ENCODE assay signal across 24 cellular contexts in the genomic region with DNA sequence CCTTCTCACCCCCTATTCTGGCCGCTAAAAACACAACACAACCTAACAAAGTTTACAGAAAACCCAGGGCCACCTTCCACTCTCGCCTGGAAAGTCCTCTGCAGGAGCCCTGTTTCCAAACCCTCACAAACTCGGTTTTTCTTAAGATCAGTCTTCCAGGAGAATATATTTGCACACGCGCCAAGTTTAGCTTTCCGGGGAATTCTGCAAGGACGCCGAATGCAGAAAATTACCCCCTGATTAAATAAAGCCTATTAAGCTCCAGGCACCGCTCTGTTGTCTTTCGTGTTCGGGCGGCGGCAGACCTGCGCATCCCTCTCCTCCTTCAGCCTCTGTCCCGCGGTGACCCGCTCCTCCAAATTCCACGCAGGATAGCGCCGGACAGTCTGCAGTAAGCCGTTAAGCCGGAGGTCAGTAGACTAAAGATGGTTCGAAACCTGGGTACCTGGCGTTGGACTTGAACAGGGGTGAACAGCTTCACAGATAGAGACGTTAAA. TPM values are rescaled to one million over a fixed set of nuclear protein-coding genes. Genes with fewer than 3 reads are reported as not detected.
DNase-seq lines count a peak whose midpoint lies in the region; ATAC-seq and TF ChIP-seq lines count a peak whose summit lies in the region.
"Had no signal": no experiment of that assay in that cellular context is flagged by ENCODE, and none has a peak within 500 bp of the region (broad histone marks: within the 10 kb centered on the region; RNA-seq: fewer than 3 reads in every experiment).

No MANE protein-coding gene starts in this region.

- TF ChIP-seq RAD21 in neural cell (conservative IDR thresholded peaks at IDR 0.05), result no peak

- DNase-seq in Caco-2 (no peak), H7 (peak; percentile 43), choroid plexus epithelial cell (ENCODE audit: low read depth) (no peak), NOMO-1 treated with DMSO at 0.1 percent for 48 hours (lab: John Stamatoyannopoulos, UW; ENCODE audit: unreplicated experiment) (no peak), GM23248 (no peak)
- no peak for DNase-seq in CD8-positive, alpha-beta memory T cell
- DNase-seq: activated CD8-positive, alpha-beta memory T cell treated with anti-CD3 and anti-CD28 coated beads, Interleukin-2, amount 50 U/mL, for 4 hours; activated naive CD8-positive, alpha-beta T cell treated with anti-CD3 and anti-CD28 coated beads, Interleukin-2, amount 10 ng/mL, durations not matched to agents 7 days and 5 days; body of pancreas; DMS79; HFFc6; midbrain; PC-9; SIG-M5; small intestine; stimulated activated CD4-positive, alpha-beta T cell treated with anti-CD3 and anti-CD28 coated beads, Interleukin-4, amount 100 ng/mL, for 1 hour; stimulated activated naive CD4-positive, alpha-beta T cell treated with Interleukin-2 at 50 U/mL for 16 hours; T-helper 1 cell had no signal

- POLR2A ChIA-PET in Caco-2 (lab: Charles Lee), result no interaction called here
- POLR2A ChIA-PET in CD8-positive, alpha-beta memory T cell (lab: Charles Lee), result interaction anchor here (1.0 kb wide), 1 partner anchor 79 kb away, joined by 3 read pairs; no protein-coding TSS in a partner anchor

- no peak for TF ChIP-seq CTCF in Caco-2 (IDR thresholded peaks at IDR 0.05; ENCODE audit: insufficient read depth in 1 of 2, low read depth in 1 of 2, low read length in 1 of 2, severe bottlenecking in 1 of 2, unreplicated experiment in 1 of 2)
- no peak for TF ChIP-seq CTCF in choroid plexus epithelial cell (conservative IDR thresholded peaks at IDR 0.05; ENCODE audit: low read depth, low read length)
- no peak for TF ChIP-seq CTCF in neural cell (IDR thresholded peaks at IDR 0.05; ENCODE audit: poor library complexity, severe bottlenecking)

- H3K9ac ChIP-seq in neural cell (ENCODE audit: low read length) (no peak overlapping the region), GM23248 (no peak overlapping the region)
- H3K9ac ChIP-seq: KMS-11 had no signal

- H3K4me3 ChIP-seq in Caco-2 (ENCODE audit: low read depth, low read length) (no peak overlapping the region), H7 (ENCODE audit: insufficient read depth, low read depth, low read length) (no peak overlapping the region), choroid plexus epithelial cell (ENCODE audit: low read depth, low read length) (peak overlapping the region; percentile 37), neural cell (ENCODE audit: low read length) (no peak overlapping the region), GM23248 (no peak overlapping the region)
- H3K4me3 ChIP-seq in CD8-positive, alpha-beta memory T cell (ENCODE audit: low read length), result no peak overlapping the region
- H3K4me3 ChIP-seq: body of pancreas, esophagus muscularis mucosa, PC-9, thoracic aorta had no signal

- peaks cover 41% of the 10 kb centered on the region for H3K36me3 Mint-ChIP-seq in Caco-2 (ENCODE audit: insufficient read depth, unreplicated experiment)
- H3K36me3 Mint-ChIP-seq in CD8-positive, alpha-beta memory T cell, result no peaks in the 10 kb centered on the region

- H3K27ac ChIP-seq in neural cell (ENCODE audit: low read length), result no peak overlapping the region
- no peak overlapping the region for H3K27ac ChIP-seq in CD8-positive, alpha-beta memory T cell (ENCODE audit: low read depth, low read length)
- H3K27ac ChIP-seq in GM23248, result no peak overlapping the region
- H3K27ac ChIP-seq: body of pancreas, esophagus muscularis mucosa, KMS-11, PC-9, thoracic aorta had no signal

- H3K27me3 Mint-ChIP-seq in Caco-2 (ENCODE audit: insufficient read depth, unreplicated experiment), result no peaks in the 10 kb centered on the region
- peaks cover 62 to 64% of the 10 kb centered on the region in 2 donors for H3K27me3 Mint-ChIP-seq in CD8-positive, alpha-beta memory T cell

- intact Hi-C loops in Caco-2 (cut with micrococcal nuclease; ENCODE audit: unreplicated experiment), result loop anchor here (10.0 kb wide), 2 partner anchors 200 to 270 kb away; no protein-coding TSS in a partner anchor

- H2AFZ ChIP-seq in neural cell (ENCODE audit: low read depth, low read length), result no peak overlapping the region
- no peak overlapping the region for H2AFZ ChIP-seq in GM23248
- H2AFZ ChIP-seq: PC-9 had no signal

- CTCF ChIA-PET in Caco-2 (lab: Charles Lee), result interaction anchor here (0.6 kb wide), 1 partner anchor 290 kb away, joined by 3 read pairs; no protein-coding TSS in a partner anchor
- CTCF ChIA-PET in CD8-positive, alpha-beta memory T cell (lab: Charles Lee), result no interaction called here

- no peaks in the 10 kb centered on the region for H3K9me3 ChIP-seq in Caco-2
- H3K9me3 ChIP-seq in neural cell (ENCODE audit: low read length), result no peaks in the 10 kb centered on the region
- no peaks in the 10 kb centered on the region for H3K9me3 ChIP-seq in CD8-positive, alpha-beta memory T cell (ENCODE audit: low read length)
- no peaks in the 10 kb centered on the region for H3K9me3 ChIP-seq in GM23248 (ENCODE audit: low read depth)
- H3K9me3 ChIP-seq: body of pancreas, esophagus muscularis mucosa, thoracic aorta had no signal

- no peaks in the 10 kb centered on the region for H3K9me3 Mint-ChIP-seq in Caco-2 (ENCODE audit: unreplicated experiment)
- peaks cover 0 to 7% (median 2%) of the 10 kb centered on the region in 5 donors for H3K9me3 Mint-ChIP-seq in CD8-positive, alpha-beta memory T cell
- H3K9me3 Mint-ChIP-seq: activated naive CD8-positive, alpha-beta T cell treated with anti-CD3 and anti-CD28 coated beads, Interleukin-2, amount 10 ng/mL, durations not matched to agents 7 days and 5 days; activated T-helper 2 cell treated with anti-CD3 and anti-CD28 coated beads, Interferon-gamma antibody, Interleukin-2, Interleukin-4, amounts not matched to agents 10 μg/mL and 5 μg/mL and 100 μg/mL, durations not matched to agents 14 hours and 24 hours and 36 hours had no signal

- H3K27me3 ChIP-seq in Caco-2 (replicated peaks; ENCODE audit: control insufficient read depth, insufficient read depth, low read length) (no peaks in the 10 kb centered on the region), H7 (ENCODE audit: control insufficient read depth, insufficient read depth, low read length) (peaks cover 98% of the 10 kb centered on the region), neural cell (ENCODE audit: insufficient read depth, low read depth, low read length) (peaks cover 99% of the 10 kb centered on the region), GM23248 (replicated peaks; ENCODE audit: insufficient read depth) (peaks cover 25% of the 10 kb centered on the region; the same call in 1 of the 2 replicates)
- H3K27me3 ChIP-seq in CD8-positive, alpha-beta memory T cell (ENCODE audit: insufficient read depth, low read length, poor library complexity, severe bottlenecking), result peaks cover 51% of the 10 kb centered on the region

- in situ Hi-C loops in GM23248 (cut with MboI), result loop anchor here (10.0 kb wide), 1 partner anchor 380 kb away; no protein-coding TSS in a partner anchor

- H3K27ac Mint-ChIP-seq in Caco-2 (ENCODE audit: unreplicated experiment), result no peak overlapping the region
- H3K27ac Mint-ChIP-seq in CD8-positive, alpha-beta memory T cell, result no peak overlapping the region
- H3K27ac Mint-ChIP-seq: activated T-helper 2 cell treated with anti-CD3 and anti-CD28 coated beads, Interferon-gamma antibody, Interleukin-2, Interleukin-4, amounts not matched to agents 10 μg/mL and 5 μg/mL and 100 μg/mL, durations not matched to agents 14 hours and 24 hours and 36 hours; HFFc6 had no signal

- ATAC-seq in HG02759 (IDR thresholded peaks at IDR 0.05; ENCODE audit: unreplicated experiment), result no peak
- ATAC-seq: body of pancreas had no signal

- H3K4me1 Mint-ChIP-seq in Caco-2 (ENCODE audit: low read depth, unreplicated experiment), result no peaks in the 10 kb centered on the region
- peaks cover 14 to 30% (median 16%) of the 10 kb centered on the region in 3 donors for H3K4me1 Mint-ChIP-seq in CD8-positive, alpha-beta memory T cell

- H3K4me1 ChIP-seq in Caco-2 (no peaks in the 10 kb centered on the region), GM23248 (ENCODE audit: insufficient read depth) (no peaks in the 10 kb centered on the region)
- H3K4me1 ChIP-seq in CD8-positive, alpha-beta memory T cell (ENCODE audit: insufficient read depth, low read length), result peaks cover 9% of the 10 kb centered on the region

- no TSS peak for BruUV-seq in Caco-2 (replicated peaks; lab: Mats Ljungman, UMichigan)

- H3K4me3 Mint-ChIP-seq in Caco-2 (ENCODE audit: unreplicated experiment), result peak overlapping the region; percentile 96
- peak overlapping the region in 1 of 7 donors; percentile 21 for H3K4me3 Mint-ChIP-seq in CD8-positive, alpha-beta memory T cell
- H3K4me3 Mint-ChIP-seq: activated naive CD8-positive, alpha-beta T cell treated with anti-CD3 and anti-CD28 coated beads, Interleukin-2, amount 10 ng/mL, durations not matched to agents 7 days and 5 days; HFFc6 had no signal

- H3K36me3 ChIP-seq in Caco-2 (ENCODE audit: control insufficient read depth, insufficient read depth, low read length), result no peaks in the 10 kb centered on the region
- no peaks in the 10 kb centered on the region for H3K36me3 ChIP-seq in H7 (replicated peaks; ENCODE audit: control insufficient read depth, insufficient read depth, low read length)
- no peaks in the 10 kb centered on the region for H3K36me3 ChIP-seq in neural cell (ENCODE audit: insufficient read depth, low read length)
- H3K36me3 ChIP-seq in CD8-positive, alpha-beta memory T cell (ENCODE audit: insufficient read depth, low read length), result no peaks in the 10 kb centered on the region
- peaks cover 3% of the 10 kb centered on the region; the same call in 1 of the 2 replicates for H3K36me3 ChIP-seq in GM23248 (ENCODE audit: low read depth)

- H4K20me1 ChIP-seq in neural cell (ENCODE audit: insufficient read depth) (no peaks in the 10 kb centered on the region), GM23248 (ENCODE audit: insufficient read depth) (no peaks in the 10 kb centered on the region)

- H3F3A ChIP-seq in neural cell (ENCODE audit: insufficient read depth, low read length, poor library complexity, severe bottlenecking) (no peaks in the 10 kb centered on the region), GM23248 (ENCODE audit: insufficient read depth) (no peaks in the 10 kb centered on the region; the same call in 1 of the 2 replicates)

- 94 to 95% methylated on average over 25 of the region's 25 CpGs for WGBS in GM23248 (ENCODE audit: low coverage in 1 of 2, low lambda C conversion rate in 2 of 2, missing lambda C conversion rate in 2 of 2), 2 experiments

- H3K79me2 ChIP-seq in neural cell (replicated peaks; ENCODE audit: insufficient read depth, low read length) (no peaks in the 10 kb centered on the region), GM23248 (ENCODE audit: insufficient read depth) (peaks cover 26% of the 10 kb centered on the region)

- TF ChIP-seq EP300 in neural cell (conservative IDR thresholded peaks at IDR 0.05; ENCODE audit: poor library complexity, severe bottlenecking), result no peak

- H3K9me2 ChIP-seq in neural cell (ENCODE audit: insufficient read depth, low read length), result no peaks in the 10 kb centered on the region
- no peaks in the 10 kb centered on the region for H3K9me2 ChIP-seq in GM23248 (ENCODE audit: insufficient read depth)

- H3K4me2 ChIP-seq in neural cell (ENCODE audit: low read length) (no peak overlapping the region), GM23248 (ENCODE audit: unreplicated experiment) (no peak overlapping the region)
- H3K4me2 ChIP-seq: PC-9 had no signal

RNA-seq across cellular contexts. Expression of a gene that starts 5.0 kb away (rescaled TPM):
- 30.0 and 35.1 TPM in 2 replicates for total RNA-seq in Caco-2 (2022)
- 0.07 and 0.67 TPM in 2 replicates for total RNA-seq in H7 (2014; rRNA removed; shearing (Covaris generic))
- polyA plus RNA-seq in neural cell (1.7 and 2.8 TPM in 2 replicates), GM23248 (2016; fragmentation: Nextera tagmentation; extraction: Ambion mirVana) (16.8 and 17.2 TPM in 2 replicates)
- polyA minus RNA-seq in neural cell, result 0.35 TPM in 1 of 2 replicates, not detected in the other
- total RNA-seq in CD8-positive, alpha-beta memory T cell, result under 1 TPM; 0.11 to 0.24 TPM
- polyA plus RNA-seq in CD8-positive, alpha-beta memory T cell, result not detected
- 26.1 and 32.1 TPM in 2 replicates for total RNA-seq in GM23248 (2014; rRNA removed; shearing (Covaris generic))
- total RNA-seq: activated naive CD8-positive, alpha-beta T cell treated with anti-CD3 and anti-CD28 coated beads, Interleukin-2, amount 10 ng/mL, durations not matched to agents 7 days and 5 days; activated T-helper 2 cell treated with anti-CD3 and anti-CD28 coated beads, Interferon-gamma antibody, Interleukin-2, Interleukin-4, amounts not matched to agents 10 μg/mL and 5 μg/mL and 100 μg/mL, durations not matched to agents 14 hours and 24 hours and 36 hours; PC-9 had no signal

Comparison
In these comparisons a context has a peak if more than half of its experiments do, and no peak if none do; other contexts are left out.
1. RNA of a gene that starts 5.0 kb away (total RNA-seq): 30.0 to 35.1 TPM in Caco-2 and 26.1 to 32.1 TPM in GM23248; 0.11 to 0.24 TPM in CD8-positive, alpha-beta memory T cell and 0.07 to 0.67 TPM in H7; every median in the first group is over 10 times any median in the second.